Comparison of ENCODE assay signal across 1 cellular context in the genomic region with DNA sequence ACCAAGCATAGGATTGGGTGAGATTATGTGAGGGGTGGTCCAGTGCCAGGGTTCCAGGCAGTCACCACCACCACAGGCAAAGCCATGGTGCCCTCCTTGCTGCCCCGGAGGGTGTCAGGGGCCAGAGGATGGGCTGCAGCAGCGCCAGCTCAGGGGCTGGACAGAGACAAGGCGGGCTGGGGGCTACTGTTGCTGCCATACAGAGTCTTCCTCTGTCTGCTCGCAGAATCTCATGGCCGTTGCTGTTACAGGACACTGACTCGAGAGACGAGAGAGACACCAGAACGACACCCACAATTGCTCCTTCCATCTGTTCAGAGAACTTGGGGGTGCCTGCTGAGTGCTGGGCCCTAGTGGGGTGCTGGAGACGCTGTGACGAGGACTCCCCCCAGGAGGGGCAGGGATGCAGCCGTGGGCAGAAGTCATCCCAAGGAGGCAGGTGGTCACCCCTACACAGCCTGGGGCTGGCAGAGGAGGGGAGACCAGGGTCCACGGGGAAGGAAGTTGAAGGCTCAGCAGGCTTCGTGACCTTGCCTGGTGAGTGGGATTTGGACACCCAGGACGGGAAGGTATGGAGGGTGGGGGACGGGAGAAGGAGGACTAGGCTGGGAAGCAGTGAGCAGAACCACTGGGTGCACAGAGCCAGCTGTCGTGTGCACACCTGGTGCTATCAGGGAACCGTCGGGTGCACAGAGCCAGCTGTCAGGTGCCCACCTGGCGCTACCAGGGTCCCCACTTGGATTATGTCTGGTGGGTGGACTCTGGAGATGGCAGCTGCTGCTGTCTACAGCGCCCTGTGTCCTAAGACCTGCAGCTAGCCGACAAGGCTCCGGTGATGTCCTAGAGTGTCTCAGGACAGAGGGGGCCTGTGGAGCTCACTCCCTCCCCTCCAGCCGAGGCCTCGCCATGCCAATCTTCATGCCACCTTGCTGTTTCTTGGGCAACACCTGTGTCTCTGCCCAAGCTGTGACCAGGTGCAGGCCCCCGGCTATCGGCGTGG.
TF ChIP-seq lines count a peak whose summit lies in the region.

No MANE protein-coding gene starts in this region.

TF ChIP-seq in HepG2, 621 proteins besides CTCF, POLR2A, EP300 and RAD21 (continued from another document):
- no peak for TF ChIP-seq POLR2AphosphoS2 (IDR thresholded peaks at IDR 0.05; ENCODE audit: low read depth, low read length)
- TF ChIP-seq ATAD3A (CRISPR knock-in tag; IDR thresholded peaks at IDR 0.05) = no peak
- no peak for TF ChIP-seq RORA (CRISPR knock-in tag; IDR thresholded peaks at IDR 0.05)
- TF ChIP-seq, protein P1, sequence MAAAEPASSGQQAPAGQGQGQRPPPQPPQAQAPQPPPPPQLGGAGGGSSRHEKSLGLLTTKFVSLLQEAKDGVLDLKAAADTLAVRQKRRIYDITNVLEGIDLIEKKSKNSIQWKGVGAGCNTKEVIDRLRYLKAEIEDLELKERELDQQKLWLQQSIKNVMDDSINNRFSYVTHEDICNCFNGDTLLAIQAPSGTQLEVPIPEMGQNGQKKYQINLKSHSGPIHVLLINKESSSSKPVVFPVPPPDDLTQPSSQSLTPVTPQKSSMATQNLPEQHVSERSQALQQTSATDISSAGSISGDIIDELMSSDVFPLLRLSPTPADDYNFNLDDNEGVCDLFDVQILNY (CRISPR knock-in tag; conservative IDR thresholded peaks at IDR 0.05) = no peak
- no peak for TF ChIP-seq CREB1 (IDR thresholded peaks at IDR 0.05)
- no peak for TF ChIP-seq CREB1 (CRISPR knock-in tag; IDR thresholded peaks at IDR 0.05)
- TF ChIP-seq ZMAT3 (CRISPR knock-in tag; conservative IDR thresholded peaks at IDR 0.05) = no peak
- TF ChIP-seq, protein P2, sequence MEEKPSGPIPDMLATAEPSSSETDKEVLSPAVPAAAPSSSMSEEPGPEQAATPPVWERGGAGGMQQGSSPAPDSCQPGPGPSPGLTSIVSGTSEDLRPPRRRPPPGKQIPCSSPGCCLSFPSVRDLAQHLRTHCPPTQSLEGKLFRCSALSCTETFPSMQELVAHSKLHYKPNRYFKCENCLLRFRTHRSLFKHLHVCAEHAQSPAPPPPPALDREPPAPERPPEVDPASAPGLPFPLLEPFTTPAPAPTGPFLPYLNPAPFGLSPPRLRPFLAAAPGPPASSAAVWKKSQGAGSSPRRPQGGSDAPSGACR (CRISPR knock-in tag; IDR thresholded peaks at IDR 0.05) = no peak
- TF ChIP-seq ZNF891 (CRISPR knock-in tag; IDR thresholded peaks at IDR 0.05) = no peak
- TF ChIP-seq HNRNPH1 (optimal IDR thresholded peaks at IDR 0.05; ENCODE audit: low read depth, low read length) = no peak
- TF ChIP-seq STAG1 (CRISPR knock-in tag; IDR thresholded peaks at IDR 0.05) = no peak
- no peak for TF ChIP-seq MZF1 (CRISPR knock-in tag; IDR thresholded peaks at IDR 0.05; ENCODE audit: borderline replicate concordance)
- TF ChIP-seq JUND (CRISPR knock-in tag; IDR thresholded peaks at IDR 0.05) = no peak
- TF ChIP-seq ZNF180 (CRISPR knock-in tag; IDR thresholded peaks at IDR 0.05; ENCODE audit: borderline replicate concordance, low read depth) = no peak
- TF ChIP-seq FOSL1 (CRISPR knock-in tag; IDR thresholded peaks at IDR 0.05; ENCODE audit: borderline replicate concordance) = no peak
- TF ChIP-seq, protein P3, sequence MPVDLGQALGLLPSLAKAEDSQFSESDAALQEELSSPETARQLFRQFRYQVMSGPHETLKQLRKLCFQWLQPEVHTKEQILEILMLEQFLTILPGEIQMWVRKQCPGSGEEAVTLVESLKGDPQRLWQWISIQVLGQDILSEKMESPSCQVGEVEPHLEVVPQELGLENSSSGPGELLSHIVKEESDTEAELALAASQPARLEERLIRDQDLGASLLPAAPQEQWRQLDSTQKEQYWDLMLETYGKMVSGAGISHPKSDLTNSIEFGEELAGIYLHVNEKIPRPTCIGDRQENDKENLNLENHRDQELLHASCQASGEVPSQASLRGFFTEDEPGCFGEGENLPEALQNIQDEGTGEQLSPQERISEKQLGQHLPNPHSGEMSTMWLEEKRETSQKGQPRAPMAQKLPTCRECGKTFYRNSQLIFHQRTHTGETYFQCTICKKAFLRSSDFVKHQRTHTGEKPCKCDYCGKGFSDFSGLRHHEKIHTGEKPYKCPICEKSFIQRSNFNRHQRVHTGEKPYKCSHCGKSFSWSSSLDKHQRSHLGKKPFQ (CRISPR knock-in tag; IDR thresholded peaks at IDR 0.05; ENCODE audit: insufficient replicate concordance) = no peak
- no peak for TF ChIP-seq ZBTB38 (CRISPR knock-in tag; IDR thresholded peaks at IDR 0.05)
- TF ChIP-seq SNRNP70 (IDR thresholded peaks at IDR 0.05; ENCODE audit: low read depth, low read length) = no peak
- no peak for TF ChIP-seq ZNF558 (CRISPR knock-in tag; IDR thresholded peaks at IDR 0.05; ENCODE audit: borderline replicate concordance)
